ENCODE assay signal across 1 cellular context in the genomic region with DNA sequence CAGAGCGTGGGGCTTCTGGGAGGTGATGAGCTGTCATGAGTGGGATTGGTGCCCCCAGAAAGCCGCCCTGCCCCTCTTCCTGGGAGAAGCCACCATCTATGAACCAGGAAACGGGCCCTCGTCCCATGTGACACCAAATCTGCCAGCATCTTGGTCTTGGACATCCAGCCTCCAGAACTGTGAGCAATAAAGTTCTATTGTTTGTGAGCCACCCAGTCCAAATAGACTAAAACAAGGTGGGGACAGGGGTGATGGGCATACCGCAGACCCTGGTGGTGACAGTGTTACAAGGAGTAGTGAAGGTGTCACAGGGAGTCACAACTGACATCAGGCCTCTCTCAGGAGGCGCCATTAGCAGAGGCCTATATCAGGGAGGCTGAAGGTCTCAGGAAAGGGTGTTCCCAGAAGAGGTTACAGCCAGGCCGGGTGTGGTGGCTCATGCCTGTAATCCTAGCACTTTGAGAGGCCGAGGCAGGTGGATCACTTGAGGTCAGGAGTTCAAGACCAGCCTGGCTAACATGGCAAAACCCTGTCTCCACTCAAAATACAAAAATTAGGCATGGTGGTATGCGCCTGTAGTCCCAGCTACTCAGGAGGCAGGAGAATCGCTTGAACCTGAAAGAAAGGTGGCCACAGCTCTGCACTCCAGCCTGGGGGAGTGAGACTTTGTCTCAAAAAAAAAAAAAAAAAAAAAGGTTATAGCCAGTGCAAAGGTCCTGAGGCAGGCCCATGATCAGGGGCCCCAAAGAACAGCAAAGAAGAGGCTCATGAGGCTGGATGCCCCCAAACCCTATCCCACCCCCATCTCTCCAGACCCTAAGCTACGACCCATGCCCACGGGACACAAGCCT.
TF ChIP-seq lines count a peak whose summit lies in the region.

No MANE protein-coding gene starts in this region.

TF ChIP-seq in K562, 482 proteins besides CTCF, POLR2A, EP300 and RAD21:
- TF ChIP-seq, protein P1, sequence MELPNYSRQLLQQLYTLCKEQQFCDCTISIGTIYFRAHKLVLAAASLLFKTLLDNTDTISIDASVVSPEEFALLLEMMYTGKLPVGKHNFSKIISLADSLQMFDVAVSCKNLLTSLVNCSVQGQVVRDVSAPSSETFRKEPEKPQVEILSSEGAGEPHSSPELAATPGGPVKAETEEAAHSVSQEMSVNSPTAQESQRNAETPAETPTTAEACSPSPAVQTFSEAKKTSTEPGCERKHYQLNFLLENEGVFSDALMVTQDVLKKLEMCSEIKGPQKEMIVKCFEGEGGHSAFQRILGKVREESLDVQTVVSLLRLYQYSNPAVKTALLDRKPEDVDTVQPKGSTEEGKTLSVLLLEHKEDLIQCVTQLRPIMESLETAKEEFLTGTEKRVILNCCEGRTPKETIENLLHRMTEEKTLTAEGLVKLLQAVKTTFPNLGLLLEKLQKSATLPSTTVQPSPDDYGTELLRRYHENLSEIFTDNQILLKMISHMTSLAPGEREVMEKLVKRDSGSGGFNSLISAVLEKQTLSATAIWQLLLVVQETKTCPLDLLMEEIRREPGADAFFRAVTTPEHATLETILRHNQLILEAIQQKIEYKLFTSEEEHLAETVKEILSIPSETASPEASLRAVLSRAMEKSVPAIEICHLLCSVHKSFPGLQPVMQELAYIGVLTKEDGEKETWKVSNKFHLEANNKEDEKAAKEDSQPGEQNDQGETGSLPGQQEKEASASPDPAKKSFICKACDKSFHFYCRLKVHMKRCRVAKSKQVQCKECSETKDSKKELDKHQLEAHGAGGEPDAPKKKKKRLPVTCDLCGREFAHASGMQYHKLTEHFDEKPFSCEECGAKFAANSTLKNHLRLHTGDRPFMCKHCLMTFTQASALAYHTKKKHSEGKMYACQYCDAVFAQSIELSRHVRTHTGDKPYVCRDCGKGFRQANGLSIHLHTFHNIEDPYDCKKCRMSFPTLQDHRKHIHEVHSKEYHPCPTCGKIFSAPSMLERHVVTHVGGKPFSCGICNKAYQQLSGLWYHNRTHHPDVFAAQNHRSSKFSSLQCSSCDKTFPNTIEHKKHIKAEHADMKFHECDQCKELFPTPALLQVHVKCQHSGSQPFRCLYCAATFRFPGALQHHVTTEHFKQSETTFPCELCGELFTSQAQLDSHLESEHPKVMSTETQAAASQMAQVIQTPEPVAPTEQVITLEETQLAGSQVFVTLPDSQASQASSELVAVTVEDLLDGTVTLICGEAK (IDR thresholded peaks at IDR 0.05), result peak; percentile 51; the same call in 1 of the 2 replicates
- TF ChIP-seq, protein P1 (CRISPR knock-in tag; IDR thresholded peaks at IDR 0.05), result no peak
- TF ChIP-seq ZNF384 (IDR thresholded peaks at IDR 0.05; ENCODE audit: low read depth, low read length) (0 out of 2 replicates have a peak, but pooled peaks have one; percentile 29), BHLHE40 (IDR thresholded peaks at IDR 0.05; ENCODE audit: low read length) (no peak), ADNP (tag; IDR thresholded peaks at IDR 0.05) (peak; percentile 59; the same call in 1 of the 2 replicates), BCOR (IDR thresholded peaks at IDR 0.05) (peak; percentile 59; the same call in 1 of the 2 replicates), ZNF695 (CRISPR knock-in tag; IDR thresholded peaks at IDR 0.05) (no peak), RBM25 (IDR thresholded peaks at IDR 0.05; ENCODE audit: low read depth, low read length, severe bottlenecking) (peak; percentile 85)
